2 cellular contexts compared by ENCODE assay signal in the genomic region with DNA sequence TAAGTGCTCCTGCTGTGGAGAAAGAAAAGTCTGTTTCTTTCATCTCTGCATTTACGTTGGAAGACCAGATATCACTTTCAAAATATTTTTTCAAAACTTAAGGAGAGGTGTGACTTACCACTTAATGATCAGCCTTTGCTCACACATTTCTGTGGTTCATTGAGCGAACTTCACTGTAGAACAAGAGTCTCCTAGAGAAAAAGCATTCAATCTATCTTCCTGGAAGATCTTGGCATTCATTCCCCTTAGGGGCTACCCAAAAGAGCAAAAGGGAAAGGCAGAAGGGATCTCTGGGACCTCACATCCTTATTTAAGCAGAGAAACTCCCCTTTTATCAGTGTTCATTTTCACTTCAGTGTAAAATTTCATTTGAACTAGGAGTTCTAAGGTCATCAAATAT.
TF ChIP-seq lines count a peak whose summit lies in the region.

No MANE protein-coding gene starts in this region.

TF ChIP-seq in IMR-90, 13 proteins besides CTCF, POLR2A, EP300 and RAD21:
- TF ChIP-seq SMC3 (IDR thresholded peaks at IDR 0.05; ENCODE audit: low read depth, low read length), result no peak
- no peak for TF ChIP-seq MXI1 (IDR thresholded peaks at IDR 0.05; ENCODE audit: borderline replicate concordance, low read depth, low read length)
- no peak for TF ChIP-seq CEBPB (IDR thresholded peaks at IDR 0.05; ENCODE audit: low read depth, low read length)
- TF ChIP-seq BHLHE40 (IDR thresholded peaks at IDR 0.05; ENCODE audit: low read depth, low read length), result no peak
- no peak for TF ChIP-seq NFE2L2 (IDR thresholded peaks at IDR 0.05; ENCODE audit: low read depth, low read length)
- no peak for TF ChIP-seq RFX5 (IDR thresholded peaks at IDR 0.05; ENCODE audit: low read depth, low read length)
- no peak for TF ChIP-seq ELK1 (IDR thresholded peaks at IDR 0.05; ENCODE audit: borderline replicate concordance, low read depth, low read length)

TF ChIP-seq in K562, 482 proteins besides CTCF, POLR2A, EP300 and RAD21:
- TF ChIP-seq FOXM1 (IDR thresholded peaks at IDR 0.05; ENCODE audit: low read depth), result no peak
- no peak for TF ChIP-seq FOXM1 (CRISPR knock-in tag; IDR thresholded peaks at IDR 0.05; ENCODE audit: low read depth)
- TF ChIP-seq MECOM (CRISPR knock-in tag; IDR thresholded peaks at IDR 0.05), result 0 out of 2 replicates have a peak, but pooled peaks have one; percentile 18
- no peak for TF ChIP-seq SOX6 (IDR thresholded peaks at IDR 0.05)
- TF ChIP-seq, protein P1, sequence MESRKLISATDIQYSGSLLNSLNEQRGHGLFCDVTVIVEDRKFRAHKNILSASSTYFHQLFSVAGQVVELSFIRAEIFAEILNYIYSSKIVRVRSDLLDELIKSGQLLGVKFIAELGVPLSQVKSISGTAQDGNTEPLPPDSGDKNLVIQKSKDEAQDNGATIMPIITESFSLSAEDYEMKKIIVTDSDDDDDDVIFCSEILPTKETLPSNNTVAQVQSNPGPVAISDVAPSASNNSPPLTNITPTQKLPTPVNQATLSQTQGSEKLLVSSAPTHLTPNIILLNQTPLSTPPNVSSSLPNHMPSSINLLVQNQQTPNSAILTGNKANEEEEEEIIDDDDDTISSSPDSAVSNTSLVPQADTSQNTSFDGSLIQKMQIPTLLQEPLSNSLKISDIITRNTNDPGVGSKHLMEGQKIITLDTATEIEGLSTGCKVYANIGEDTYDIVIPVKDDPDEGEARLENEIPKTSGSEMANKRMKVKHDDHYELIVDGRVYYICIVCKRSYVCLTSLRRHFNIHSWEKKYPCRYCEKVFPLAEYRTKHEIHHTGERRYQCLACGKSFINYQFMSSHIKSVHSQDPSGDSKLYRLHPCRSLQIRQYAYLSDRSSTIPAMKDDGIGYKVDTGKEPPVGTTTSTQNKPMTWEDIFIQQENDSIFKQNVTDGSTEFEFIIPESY (CRISPR knock-in tag; IDR thresholded peaks at IDR 0.05), result no peak
- no peak for TF ChIP-seq CEBPG (CRISPR knock-in tag; IDR thresholded peaks at IDR 0.05)
- TF ChIP-seq CEBPG (tag; conservative IDR thresholded peaks at IDR 0.05 in 1 of 2, IDR thresholded peaks at IDR 0.05 in 1 of 2), result no peak
